ENCODE assay signal across 17 cellular contexts in genomic region chr19:34504809-34505291, GRCh38.
"Had no signal": no experiment of that assay in that cellular context is flagged by ENCODE, and none has a peak within 500 bp of the region (broad histone marks: within the 10 kb centered on the region; RNA-seq: fewer than 3 reads in every experiment).

No MANE protein-coding gene starts in this region.

- H3K9me3 Mint-ChIP-seq: activated CD4-positive, alpha-beta T cell treated with anti-CD3 and anti-CD28 coated beads, Interleukin-2, amount 10 ng/mL, durations not matched to agents 24 days and 14 days; activated T-helper 2 cell treated with anti-CD3 and anti-CD28 coated beads, Interferon-gamma antibody, Interleukin-2, Interleukin-4, amounts not matched to agents 10 μg/mL and 5 μg/mL and 100 μg/mL, durations not matched to agents 14 hours and 24 hours and 36 hours; central memory CD8-positive, alpha-beta T cell had no signal

- H3K4me3 Mint-ChIP-seq: activated CD4-positive, alpha-beta T cell treated with anti-CD3 and anti-CD28 coated beads, Interleukin-2, amount 10 ng/mL, durations not matched to agents 24 days and 14 days; central memory CD8-positive, alpha-beta T cell; endodermal cell had no signal

- DNase-seq: activated CD4-positive, alpha-beta T cell treated with anti-CD3 and anti-CD28 coated beads, Interleukin-2, amount 10 ng/mL, durations not matched to agents 24 days and 14 days; activated naive CD4-positive, alpha-beta T cell treated with Interleukin-2 at 50 U/mL for 16 hours; activated T-cell treated with anti-CD3 and anti-CD28 coated beads for 4 hours; brain microvascular endothelial cell; colonic mucosa; endodermal cell; foreskin keratinocyte; glutamatergic neuron; kidney; stimulated activated CD4-positive, alpha-beta T cell treated with anti-CD3 and anti-CD28 coated beads, Interleukin-4, amount 100 ng/mL, for 1 hour; stomach had no signal

- H3K4me3 ChIP-seq: colonic mucosa, left lung, right lobe of liver, smooth muscle cell, stomach had no signal

- ATAC-seq: foreskin keratinocyte, left lung, right lobe of liver had no signal

- H3K27me3 ChIP-seq: brain microvascular endothelial cell, colonic mucosa, foreskin keratinocyte, right lobe of liver had no signal

- H3K4me1 Mint-ChIP-seq: activated CD4-positive, alpha-beta T cell treated with anti-CD3 and anti-CD28 coated beads, Interleukin-2, amount 10 ng/mL, durations not matched to agents 24 days and 14 days had no signal

- H3K27ac ChIP-seq: brain microvascular endothelial cell, colonic mucosa, epithelial cell of prostate, foreskin keratinocyte, left lung, right lobe of liver, stomach had no signal

- H3K36me3 ChIP-seq: brain microvascular endothelial cell, colonic mucosa, left lung, right lobe of liver, stomach had no signal

- H3K27ac Mint-ChIP-seq: activated CD4-positive, alpha-beta T cell treated with anti-CD3 and anti-CD28 coated beads, Interleukin-2, amount 10 ng/mL, durations not matched to agents 24 days and 14 days; activated T-helper 2 cell treated with anti-CD3 and anti-CD28 coated beads, Interferon-gamma antibody, Interleukin-2, Interleukin-4, amounts not matched to agents 10 μg/mL and 5 μg/mL and 100 μg/mL, durations not matched to agents 14 hours and 24 hours and 36 hours had no signal

- H3K4me1 ChIP-seq: colonic mucosa, foreskin keratinocyte, right lobe of liver had no signal

- H3K4me2 ChIP-seq: smooth muscle cell had no signal

- H3K9me3 ChIP-seq: colonic mucosa, left lung, right lobe of liver, stomach had no signal
